Comparison of ENCODE assay signal across 11 cellular contexts in genomic region chr12:120886194-120887018, GRCh38. TPM values are rescaled to one million over a fixed set of nuclear protein-coding genes. Genes with fewer than 3 reads are reported as not detected.
DNase-seq lines count a peak whose midpoint lies in the region; ATAC-seq and TF ChIP-seq lines count a peak whose summit lies in the region.
"Had no signal": no experiment of that assay in that cellular context is flagged by ENCODE, and none has a peak within 500 bp of the region (broad histone marks: within the 10 kb centered on the region; RNA-seq: fewer than 3 reads in every experiment).

No MANE protein-coding gene starts in this region.

- no peaks in the 10 kb centered on the region for H3K36me3 ChIP-seq in mucosa of descending colon (ENCODE audit: low read depth)
- H3K36me3 ChIP-seq: uterus had no signal

- no peak for TF ChIP-seq CTCF in mucosa of descending colon (IDR thresholded peaks at IDR 0.05)
- TF ChIP-seq CTCF in omental fat pad (IDR thresholded peaks at IDR 0.05) = no peak

- intact Hi-C loops in mucosa of descending colon (cut with DNase I, micrococcal nuclease) = no loop called here

- DNase-seq in Jurkat, Clone E6-1 (ENCODE audit: low read depth, low spot score) = peak; percentile 79
- DNase-seq in mucosa of descending colon = no peak
- no peak for DNase-seq in 8988T
- DNase-seq in omental fat pad (ENCODE audit: low spot score) = no peak
- no peak for DNase-seq in left lobe of liver (ENCODE audit: low spot score)
- DNase-seq: GF-D8, NCI-H2081 treated with DMSO at 0.1 percent for 48 hours, uterus had no signal

- ATAC-seq in GM18858 (IDR thresholded peaks at IDR 0.05; ENCODE audit: unreplicated experiment) = peak; percentile 66
- ATAC-seq in GM21576 (IDR thresholded peaks at IDR 0.05; ENCODE audit: unreplicated experiment) = peak; percentile 58
- ATAC-seq in mucosa of descending colon = peak; percentile 28
- no peak for ATAC-seq in omental fat pad (ENCODE audit: low FRiP score)
- ATAC-seq in left lobe of liver = no peak
- ATAC-seq in SK-N-SH treated with all-trans-retinoic acid at 6 μM for 48 hours = no peak

- H3K4me3 ChIP-seq in Jurkat, Clone E6-1 (ENCODE audit: low read length) = no peak overlapping the region; the same call in 1 of the 2 replicates
- H3K4me3 ChIP-seq in mucosa of descending colon = no peak overlapping the region
- H3K4me3 ChIP-seq: uterus had no signal

- H3K9me3 ChIP-seq in mucosa of descending colon = no peaks in the 10 kb centered on the region
- H3K9me3 ChIP-seq: uterus had no signal

- H3K4me1 ChIP-seq in mucosa of descending colon (ENCODE audit: low read depth) = peaks cover 9% of the 10 kb centered on the region

TF ChIP-seq in SK-N-SH treated with all-trans-retinoic acid at 6 μM for 48 hours, 23 proteins besides CTCF, POLR2A, EP300 and RAD21:
- TF ChIP-seq PPARA (CRISPR knock-in tag; IDR thresholded peaks at IDR 0.05; ENCODE audit: borderline replicate concordance) = no peak
- TF ChIP-seq ZNF565 (CRISPR knock-in tag; conservative IDR thresholded peaks at IDR 0.05; ENCODE audit: low read depth) = no peak
- no peak for TF ChIP-seq OSR1 (CRISPR knock-in tag; IDR thresholded peaks at IDR 0.05)
- no peak for TF ChIP-seq CSRNP3 (CRISPR knock-in tag; IDR thresholded peaks at IDR 0.05)
- no peak for TF ChIP-seq POU6F1 (CRISPR knock-in tag; IDR thresholded peaks at IDR 0.05; ENCODE audit: borderline replicate concordance, low read depth)
- TF ChIP-seq SNAI2 (CRISPR knock-in tag; IDR thresholded peaks at IDR 0.05) = no peak
- TF ChIP-seq ZNF70 (CRISPR knock-in tag; IDR thresholded peaks at IDR 0.05) = no peak
- TF ChIP-seq BACH2 (CRISPR knock-in tag; IDR thresholded peaks at IDR 0.05; ENCODE audit: borderline replicate concordance) = no peak
TF ChIP-seq in SK-N-SH treated with all-trans-retinoic acid at 6 μM for 48 hours: peak in this region for 0.

RNA-seq across cellular contexts. Expression of gene SPPL3, which starts 17.8 kb away (rescaled TPM):
- 24.4 TPM for polyA plus RNA-seq in Jurkat, Clone E6-1 (2012; ENCODE audit: insufficient read depth, insufficient read length)
- total RNA-seq in mucosa of descending colon = 10 to 100 TPM; 51.8 to 72.1 (median 65.6) TPM
- 10 to 100 TPM; 16.8 to 28.7 (median 22.7) TPM for total RNA-seq in omental fat pad
- total RNA-seq in left lobe of liver = 17.5 TPM

Comparison
In these comparisons a context has a peak if more than half of its experiments do, and no peak if none do; other contexts are left out.
1. ATAC-seq: peak in GM18858 (single experiment), GM21576 (single experiment) and mucosa of descending colon (single experiment); none in omental fat pad (single experiment), left lobe of liver (single experiment) and SK-N-SH treated with all-trans-retinoic acid at 6 μM for 48 hours (single experiment).